Comparison of ENCODE assay signal across 22 cellular contexts in the genomic region with DNA sequence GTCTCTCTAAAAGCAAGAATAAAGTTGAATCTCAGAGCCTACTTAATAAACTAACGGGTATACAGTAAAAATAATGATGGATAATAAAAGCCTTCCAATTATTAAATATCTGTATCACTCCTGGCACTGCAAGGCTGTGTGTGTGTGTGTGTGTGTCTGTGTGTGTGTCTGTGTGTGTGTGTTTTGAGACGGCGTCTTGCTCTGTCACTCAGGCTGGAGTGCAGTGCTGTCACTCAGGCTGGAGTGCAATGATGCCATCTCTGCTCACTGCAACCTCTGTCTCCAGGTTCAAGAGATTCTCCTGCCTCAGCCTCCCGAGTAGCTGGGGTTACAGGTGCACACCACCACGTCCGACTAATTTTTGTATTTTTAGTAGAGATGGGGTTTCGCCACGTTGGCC.
"Had no signal": no experiment of that assay in that cellular context is flagged by ENCODE, and none has a peak within 500 bp of the region (broad histone marks: within the 10 kb centered on the region; RNA-seq: fewer than 3 reads in every experiment).

No MANE protein-coding gene starts in this region.

- ATAC-seq: activated CD4-positive, alpha-beta T cell treated with anti-CD3 and anti-CD28 coated beads for 36 hours; activated naive CD8-positive, alpha-beta T cell treated with anti-CD3 and anti-CD28 coated beads, Interleukin-2, amount 50 U/mL, for 24 hours; right lobe of liver; stimulated activated memory B cell treated with anti-CD40 and anti-IgM and Interleukin-4, amounts not matched to agents 10 μg/mL and 1 μg/mL and 100 μg/mL, for 72 hours had no signal

- DNase-seq: activated B cell treated with CpG ODN at 0.5 μM for 24 hours; activated CD4-positive, alpha-beta T cell treated with anti-CD3 and anti-CD28 coated beads for 36 hours; activated CD4-positive, alpha-beta T cell treated with anti-CD3 and anti-CD28 coated beads, Interleukin-2, amount 50 U/mL, for 4 hours; activated naive CD4-positive, alpha-beta T cell treated with Interleukin-2 at 50 U/mL for 16 hours; activated naive CD8-positive, alpha-beta T cell treated with anti-CD3 and anti-CD28 coated beads, Interleukin-2, amount 50 U/mL, for 24 hours; activated T-cell treated with anti-CD3 and anti-CD28 coated beads, Interleukin-2, amount 50 U/mL, for 48 hours; dorsolateral prefrontal cortex; esophagus squamous epithelium; head of caudate nucleus; hypothalamus; left ventricle myocardium superior; ovary; right lobe of liver; stimulated activated CD4-positive, alpha-beta T cell treated with anti-CD3 and anti-CD28 coated beads, Interleukin-2, amount 100 ng/mL, for 24 hours; testis had no signal

- H3K36me3 ChIP-seq: cardiac muscle cell, esophagus squamous epithelium, gastroesophageal sphincter, neural progenitor cell, ovary, right lobe of liver, vagina had no signal

- H3K9me3 Mint-ChIP-seq: activated B cell treated with CpG ODN at 0.5 μM for 24 hours; activated naive CD8-positive, alpha-beta T cell treated with anti-CD3 and anti-CD28 coated beads, Interleukin-2, amount 50 U/mL, for 24 hours; stimulated activated memory B cell treated with anti-CD40 and anti-IgM and Interleukin-4, amounts not matched to agents 10 μg/mL and 1 μg/mL and 100 μg/mL, for 72 hours had no signal

- H3K4me1 Mint-ChIP-seq: neural progenitor cell had no signal

- H3K4me2 ChIP-seq: neural progenitor cell had no signal

- H2AFZ ChIP-seq: neural progenitor cell had no signal

- H3K4me1 ChIP-seq: neural progenitor cell, testis had no signal

- H3K9ac ChIP-seq: neural progenitor cell had no signal

- H3K27me3 ChIP-seq: cardiac muscle cell, dorsolateral prefrontal cortex, esophagus squamous epithelium, gastroesophageal sphincter, neural progenitor cell, ovary, right lobe of liver, testis, vagina had no signal

- H3K27me3 Mint-ChIP-seq: activated B cell treated with CpG ODN at 0.5 μM for 24 hours; activated CD4-positive, alpha-beta T cell treated with anti-CD3 and anti-CD28 coated beads for 36 hours; activated naive CD8-positive, alpha-beta T cell treated with anti-CD3 and anti-CD28 coated beads, Interleukin-2, amount 50 U/mL, for 24 hours; stimulated activated memory B cell treated with anti-CD40 and anti-IgM and Interleukin-4, amounts not matched to agents 10 μg/mL and 1 μg/mL and 100 μg/mL, for 72 hours; type B pancreatic cell had no signal

- H3K4me3 Mint-ChIP-seq: activated B cell treated with CpG ODN at 0.5 μM for 24 hours; activated CD4-positive, alpha-beta T cell treated with anti-CD3 and anti-CD28 coated beads for 36 hours; activated naive CD8-positive, alpha-beta T cell treated with anti-CD3 and anti-CD28 coated beads, Interleukin-2, amount 50 U/mL, for 24 hours; neural progenitor cell; stimulated activated memory B cell treated with anti-CD40 and anti-IgM and Interleukin-4, amounts not matched to agents 10 μg/mL and 1 μg/mL and 100 μg/mL, for 72 hours; type B pancreatic cell had no signal

- H3K27ac ChIP-seq: cardiac muscle cell, esophagus squamous epithelium, gastroesophageal sphincter, neural progenitor cell, ovary, right lobe of liver, testis, vagina had no signal

- H3K9me3 ChIP-seq: esophagus squamous epithelium, gastroesophageal sphincter, ovary, right lobe of liver, testis, vagina had no signal

- H3K27ac Mint-ChIP-seq: activated CD4-positive, alpha-beta T cell treated with anti-CD3 and anti-CD28 coated beads for 36 hours; activated naive CD8-positive, alpha-beta T cell treated with anti-CD3 and anti-CD28 coated beads, Interleukin-2, amount 50 U/mL, for 24 hours; neural progenitor cell had no signal

- H3K4me3 ChIP-seq: cardiac muscle cell, dorsolateral prefrontal cortex, esophagus squamous epithelium, gastroesophageal sphincter, neural progenitor cell, ovary, right lobe of liver, skin epidermis, testis, vagina had no signal
